16 cellular contexts compared by ENCODE assay signal in the genomic region with DNA sequence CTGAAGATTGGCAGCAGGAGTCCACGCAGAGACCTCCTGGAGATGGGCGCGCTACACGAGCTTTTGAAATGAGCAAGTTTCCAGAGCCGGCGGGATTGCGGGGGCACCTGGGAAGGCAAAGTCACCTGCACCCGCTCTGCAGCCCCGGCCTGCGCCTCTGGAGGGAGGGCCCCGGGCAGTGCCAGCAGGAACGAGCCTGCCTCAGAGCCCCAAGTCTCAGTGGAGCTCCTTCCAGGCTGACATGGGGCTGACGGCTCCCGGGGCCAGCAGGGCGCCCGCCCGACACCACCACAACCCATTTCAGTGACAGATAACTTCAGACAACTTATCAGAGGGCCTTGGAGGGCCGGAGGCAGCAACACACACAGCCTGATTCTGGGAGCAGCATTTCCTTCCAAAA. TPM values are rescaled to one million over a fixed set of nuclear protein-coding genes. Genes with fewer than 3 reads are reported as not detected.
DNase-seq lines count a peak whose midpoint lies in the region; ATAC-seq, FAIRE-seq and TF ChIP-seq lines count a peak whose summit lies in the region.
"Had no signal": no experiment of that assay in that cellular context is flagged by ENCODE, and none has a peak within 500 bp of the region (broad histone marks: within the 10 kb centered on the region; RNA-seq: fewer than 3 reads in every experiment).

No MANE protein-coding gene starts in this region.

- H4K20me1 ChIP-seq in IMR-90 (ENCODE audit: insufficient read depth, low read length): peaks cover 41% of the 10 kb centered on the region

- no peak overlapping the region for H3K56ac ChIP-seq in IMR-90 (ENCODE audit: extremely low read depth, insufficient read depth, low read length)

- dilution Hi-C loops in IMR-90 (cut with HindIII; ENCODE audit: low sequenced_read_pairs, unreplicated experiment): no loop called here

- H3K27me3 Mint-ChIP-seq in activated naive CD8-positive, alpha-beta T cell: no peaks in the 10 kb centered on the region
- H3K27me3 Mint-ChIP-seq in activated naive CD8-positive, alpha-beta T cell treated with anti-CD3 and anti-CD28 coated beads, Interleukin-2, amount 50 U/mL, for 24 hours: no peaks in the 10 kb centered on the region
- peaks cover 3% of the 10 kb centered on the region for H3K27me3 Mint-ChIP-seq in endodermal cell (ENCODE audit: insufficient read depth)

- CTCF ChIA-PET in IMR-90 (lab: Yijun Ruan, JAX): no interaction called here

- H2AFZ ChIP-seq in IMR-90 (replicated peaks; ENCODE audit: low read length, poor library complexity): no peak overlapping the region

- H3K4me1 ChIP-seq in IMR-90 (ENCODE audit: control insufficient read depth, insufficient read depth, low read length) (no peaks in the 10 kb centered on the region), endodermal cell (ENCODE audit: control insufficient read depth, insufficient read depth, low read length) (no peaks in the 10 kb centered on the region), ovary (ENCODE audit: insufficient read depth) (no peaks in the 10 kb centered on the region)
- H3K4me1 ChIP-seq: Caco-2 had no signal

- POLR2A ChIA-PET in IMR-90 (lab: Charles Lee; ENCODE audit: unreplicated experiment): no interaction called here

- TF ChIP-seq CTCF in IMR-90 (conservative IDR thresholded peaks at IDR 0.05; ENCODE audit: low read depth, low read length): no peak
- no peak for TF ChIP-seq CTCF in endodermal cell (conservative IDR thresholded peaks at IDR 0.05)
- no peak for TF ChIP-seq CTCF in ovary (IDR thresholded peaks at IDR 0.05)
- no peak for TF ChIP-seq CTCF in D721Med (IDR thresholded peaks at IDR 0.05; ENCODE audit: insufficient read depth, missing control alignments)

- H3K18ac ChIP-seq in IMR-90 (ENCODE audit: low read depth, low read length): no peak overlapping the region

- H3K36me3 ChIP-seq in IMR-90 (ENCODE audit: control insufficient read depth, insufficient read depth, low read length): peaks cover 2% of the 10 kb centered on the region; the same call in 1 of the 2 replicates
- H3K36me3 ChIP-seq in endodermal cell (ENCODE audit: control insufficient read depth, insufficient read depth, low read length): no peaks in the 10 kb centered on the region
- H3K36me3 ChIP-seq in ovary: no peaks in the 10 kb centered on the region

- WGBS in IMR-90 (ENCODE audit: extremely low coverage in 2 of 2, insufficient read length in 1 of 2), 2 experiments: 83% methylated on average over 1 of the region's 18 CpGs; no CpG with 5 or more reads in 1 of the 2 experiments
- WGBS in endodermal cell (ENCODE audit: insufficient coverage in 1 of 2, insufficient read length in 1 of 2), 2 experiments: 83 to 89% methylated on average over 2 to 18 of the region's 18 CpGs
- 91 to 94% (median 93%) methylated on average over 18 of the region's 18 CpGs for WGBS in ovary, 3 donors

- TF ChIP-seq POLR2A in IMR-90 (IDR thresholded peaks at IDR 0.05; ENCODE audit: low read depth, low read length) (no peak), ovary (IDR thresholded peaks at IDR 0.05) (no peak)

- H3K9me3 Mint-ChIP-seq in activated naive CD8-positive, alpha-beta T cell (ENCODE audit: low read depth): peaks cover 9% of the 10 kb centered on the region
- peaks cover 11% of the 10 kb centered on the region for H3K9me3 Mint-ChIP-seq in activated naive CD8-positive, alpha-beta T cell treated with anti-CD3 and anti-CD28 coated beads, Interleukin-2, amount 50 U/mL, for 24 hours
- peaks cover 31% of the 10 kb centered on the region for H3K9me3 Mint-ChIP-seq in endodermal cell

- no TSS peak for BruUV-seq in IMR-90 (replicated peaks; lab: Mats Ljungman, UMichigan)

- no peak overlapping the region for H2BK120ac ChIP-seq in IMR-90 (ENCODE audit: low read depth, low read length)

- H4K5ac ChIP-seq in IMR-90 (ENCODE audit: low read depth, low read length): no peak overlapping the region

- no peaks in the 10 kb centered on the region for H3K27me3 ChIP-seq in IMR-90 (ENCODE audit: control insufficient read depth, insufficient read depth, low read length)
- no peaks in the 10 kb centered on the region for H3K27me3 ChIP-seq in endodermal cell (ENCODE audit: control insufficient read depth, insufficient read depth, low read length, poor library complexity, severe bottlenecking)
- no peaks in the 10 kb centered on the region for H3K27me3 ChIP-seq in ovary

- H4K8ac ChIP-seq in IMR-90 (ENCODE audit: low read depth in 2 of 2, low read length in 2 of 2): no peak overlapping the region

- no peak for DNase-seq in activated naive CD8-positive, alpha-beta T cell treated with anti-CD3 and anti-CD28 coated beads, Interleukin-2, amount 50 U/mL, for 24 hours
- DNase-seq in IMR-90 (no peak), endodermal cell (peak; percentile 58), ovary (peak in 3 of 5 donors; percentile 6 to 26 (median 8)), D721Med (ENCODE audit: insufficient read length, low spot score) (no peak), NCI-H1694 (lab: John Stamatoyannopoulos, UW) (no peak)
- DNase-seq: activated gamma-delta T cell treated with Interleukin-2 at 50 U/mL for 16 hours, kidney glomerular epithelial cell, MV-4-11, NCI-H187 treated with DMSO at 0.1 percent for 48 hours, NCI-H446 had no signal

- no peak overlapping the region for H3K4ac ChIP-seq in IMR-90 (ENCODE audit: low read depth, low read length)

- H3K4me2 ChIP-seq in IMR-90 (ENCODE audit: low read depth, low read length): no peak overlapping the region

- no peak overlapping the region for H3K23ac ChIP-seq in IMR-90 (ENCODE audit: low read depth, low read length)

- intact Hi-C loops in IMR-90 (cut with micrococcal nuclease): no loop called here
- intact Hi-C loops in ovary (cut with DNase I): no loop called here

- H3K79me1 ChIP-seq in IMR-90 (ENCODE audit: low read depth in 1 of 2, low read length in 2 of 2): peaks cover 18 to 45% of the 10 kb centered on the region in 2 experiments

- FAIRE-seq in D721Med (lab: Jason Lieb, UNC): no peak
- FAIRE-seq: endometrium had no signal

- no peak for TF ChIP-seq RAD21 in IMR-90 (IDR thresholded peaks at IDR 0.05; ENCODE audit: low read length)

- H3K36me3 Mint-ChIP-seq in activated naive CD8-positive, alpha-beta T cell: peaks cover 19% of the 10 kb centered on the region
- peaks cover 24% of the 10 kb centered on the region for H3K36me3 Mint-ChIP-seq in activated naive CD8-positive, alpha-beta T cell treated with anti-CD3 and anti-CD28 coated beads, Interleukin-2, amount 50 U/mL, for 24 hours (ENCODE audit: low read depth)
- peaks cover 9% of the 10 kb centered on the region for H3K36me3 Mint-ChIP-seq in endodermal cell (ENCODE audit: low read depth)

- H3K4me3 ChIP-seq in IMR-90 (ENCODE audit: insufficient read depth, low read depth, low read length) (no peak overlapping the region), endodermal cell (ENCODE audit: low read length) (no peak overlapping the region), ovary (no peak overlapping the region)

- TF ChIP-seq EP300 in ovary (IDR thresholded peaks at IDR 0.05): no peak

- H3K9me1 ChIP-seq in IMR-90 (ENCODE audit: insufficient read depth, low read length): 0 out of 2 replicates have a peak, but pooled peaks cover 5% of the 10 kb centered on the region

- peaks cover 35% of the 10 kb centered on the region for H3K4me1 Mint-ChIP-seq in activated naive CD8-positive, alpha-beta T cell (ENCODE audit: low read depth)
- peaks cover 27% of the 10 kb centered on the region for H3K4me1 Mint-ChIP-seq in activated naive CD8-positive, alpha-beta T cell treated with anti-CD3 and anti-CD28 coated beads, Interleukin-2, amount 50 U/mL, for 24 hours
- peaks cover 7% of the 10 kb centered on the region for H3K4me1 Mint-ChIP-seq in endodermal cell

- H2BK15ac ChIP-seq in IMR-90 (ENCODE audit: low read depth, low read length): no peak overlapping the region

- no peak overlapping the region for H2BK5ac ChIP-seq in IMR-90 (ENCODE audit: low read depth, low read length, poor library complexity, severe bottlenecking)

- no peak overlapping the region for H4K91ac ChIP-seq in IMR-90 (ENCODE audit: insufficient read depth, low read depth, low read length)

- peak overlapping the region; percentile 68 for H3K27ac Mint-ChIP-seq in activated naive CD8-positive, alpha-beta T cell
- H3K27ac Mint-ChIP-seq in activated naive CD8-positive, alpha-beta T cell treated with anti-CD3 and anti-CD28 coated beads, Interleukin-2, amount 50 U/mL, for 24 hours: no peak overlapping the region
- H3K27ac Mint-ChIP-seq in endodermal cell: no peak overlapping the region

- H3K9me3 ChIP-seq in IMR-90 (ENCODE audit: control insufficient read depth, insufficient read depth, low read length): no peaks in the 10 kb centered on the region; the same call in 1 of the 2 replicates
- H3K9me3 ChIP-seq in endodermal cell (ENCODE audit: control insufficient read depth, low read length): peaks cover 14% of the 10 kb centered on the region
- no peaks in the 10 kb centered on the region for H3K9me3 ChIP-seq in ovary

- H3K4me3 Mint-ChIP-seq in activated naive CD8-positive, alpha-beta T cell: no peak overlapping the region
- no peak overlapping the region for H3K4me3 Mint-ChIP-seq in activated naive CD8-positive, alpha-beta T cell treated with anti-CD3 and anti-CD28 coated beads, Interleukin-2, amount 50 U/mL, for 24 hours
- no peak overlapping the region for H3K4me3 Mint-ChIP-seq in endodermal cell

- H3K27ac ChIP-seq in IMR-90 (ENCODE audit: insufficient read depth, low read length) (no peak overlapping the region), endodermal cell (ENCODE audit: low read depth, low read length) (no peak overlapping the region), ovary (no peak overlapping the region)

- H2AK5ac ChIP-seq in IMR-90 (ENCODE audit: low read depth, low read length): no peak overlapping the region

- H2BK20ac ChIP-seq in IMR-90 (ENCODE audit: low read depth, low read length): no peak overlapping the region

- no peak overlapping the region for H3K14ac ChIP-seq in IMR-90 (replicated peaks; ENCODE audit: low read depth, low read length)

- in situ Hi-C loops in IMR-90 (cut with MboI; ENCODE audit: low sequenced_read_pairs): no loop called here

- peak overlapping the region; percentile 16 for H2AK9ac ChIP-seq in IMR-90 (replicated peaks; ENCODE audit: low read depth, low read length, poor library complexity)

- no peak for ATAC-seq in activated naive CD8-positive, alpha-beta T cell treated with anti-CD3 and anti-CD28 coated beads, Interleukin-2, amount 50 U/mL, for 24 hours
- no peak; the same call in 1 of the 2 replicates for ATAC-seq in IMR-90 (ENCODE audit: low read depth)
- ATAC-seq in GM19023 (IDR thresholded peaks at IDR 0.05; ENCODE audit: unreplicated experiment): no peak
- ATAC-seq: HCT116 had no signal

- H3K9ac ChIP-seq in IMR-90 (ENCODE audit: low read depth, low read length) (no peak overlapping the region), endodermal cell (ENCODE audit: extremely low read depth, low read length, poor library complexity, severe bottlenecking) (no peak overlapping the region)

RNA-seq across cellular contexts. Expression of a gene that starts 45.0 kb away (rescaled TPM):
- total RNA-seq in IMR-90 (2012; rRNA removed) (21.0 and 22.8 TPM in 2 replicates), endodermal cell (10 to 100 TPM in 1 of 2 donors, 1 to 10 TPM in 1; 6.3 to 12.0 TPM), ovary (10 to 100 TPM in 3 of 7 donors, 1 to 10 TPM in 4; 5.4 to 16.9 (median 9.4) TPM)
- polyA plus RNA-seq in IMR-90 (2012; rRNA removed) (31.0 and 31.4 TPM in 2 replicates), ovary (1 to 10 TPM; 6.8 to 9.8 TPM)
- polyA plus RNA-seq in IMR-90 (2012; cell fraction: cytosol; rRNA removed): 22.9 and 29.5 TPM in 2 replicates
- polyA plus RNA-seq in IMR-90 (2012; cell fraction: nucleus; rRNA removed; ENCODE audit: low replicate concordance): 48.4 and 48.8 TPM in 2 replicates
- polyA plus RNA-seq in endodermal cell (2013, experiment 1 of 2): 27.0 TPM
- polyA plus RNA-seq in endodermal cell (2013, experiment 2 of 2): 25.2 TPM

Comparison
In these comparisons a context has a peak if more than half of its experiments do, and no peak if none do; other contexts are left out.
1. DNase-seq: peak in endodermal cell (single experiment) and ovary (3 of 5); none in activated naive CD8-positive, alpha-beta T cell treated with anti-CD3 and anti-CD28 coated beads, Interleukin-2, amount 50 U/mL, for 24 hours (single experiment), IMR-90 (single experiment), D721Med (single experiment) and NCI-H1694 (single experiment).